Comparison of ENCODE assay signal across 1 cellular context in the genomic region with DNA sequence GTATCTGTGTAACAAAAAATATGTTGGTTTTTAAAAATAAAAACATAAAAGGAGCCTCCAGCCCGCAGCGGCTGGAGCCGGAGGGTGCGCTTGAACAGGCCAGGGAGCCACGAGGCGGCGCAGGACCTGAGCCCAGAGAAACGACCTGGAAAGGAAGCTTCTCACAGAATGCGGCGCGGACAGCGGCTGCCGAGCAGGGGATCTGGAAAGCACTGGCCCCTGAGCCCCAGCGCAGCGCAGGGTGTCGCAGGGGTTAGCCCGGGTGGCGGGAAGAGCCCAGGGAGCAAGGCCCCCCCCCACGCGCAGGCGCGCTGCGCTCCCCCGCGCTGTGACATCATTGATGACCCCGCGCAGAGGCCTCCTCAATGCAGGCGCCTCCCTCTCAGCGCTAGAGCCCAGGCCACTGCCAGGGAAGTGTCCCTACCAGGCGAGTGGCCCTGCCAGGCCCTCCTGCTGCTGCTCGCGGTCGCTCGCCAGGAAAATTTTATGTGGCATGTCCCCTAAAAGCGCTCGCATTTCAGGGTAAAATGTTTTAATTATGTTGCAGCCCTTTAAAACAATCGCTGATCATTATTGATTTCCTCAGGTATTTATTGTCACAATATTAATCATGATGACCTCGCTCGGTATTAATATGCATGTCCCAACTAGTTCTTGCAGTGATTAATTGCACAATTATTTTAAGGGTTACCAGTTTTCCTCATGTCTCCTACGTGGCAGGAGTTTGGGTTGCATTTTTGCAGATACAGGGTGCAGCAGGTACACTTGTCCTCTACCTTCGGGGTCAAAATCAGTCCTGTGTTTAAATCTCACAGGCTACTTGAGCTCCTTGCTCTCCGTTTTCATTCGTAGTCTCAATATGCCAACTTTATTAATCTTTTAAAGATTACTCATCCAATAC.
TF ChIP-seq lines count a peak whose summit lies in the region.

No MANE protein-coding gene starts in this region.

TF ChIP-seq in K562, 482 proteins besides CTCF, POLR2A, EP300 and RAD21 (continued from another document):
- TF ChIP-seq, protein P1, sequence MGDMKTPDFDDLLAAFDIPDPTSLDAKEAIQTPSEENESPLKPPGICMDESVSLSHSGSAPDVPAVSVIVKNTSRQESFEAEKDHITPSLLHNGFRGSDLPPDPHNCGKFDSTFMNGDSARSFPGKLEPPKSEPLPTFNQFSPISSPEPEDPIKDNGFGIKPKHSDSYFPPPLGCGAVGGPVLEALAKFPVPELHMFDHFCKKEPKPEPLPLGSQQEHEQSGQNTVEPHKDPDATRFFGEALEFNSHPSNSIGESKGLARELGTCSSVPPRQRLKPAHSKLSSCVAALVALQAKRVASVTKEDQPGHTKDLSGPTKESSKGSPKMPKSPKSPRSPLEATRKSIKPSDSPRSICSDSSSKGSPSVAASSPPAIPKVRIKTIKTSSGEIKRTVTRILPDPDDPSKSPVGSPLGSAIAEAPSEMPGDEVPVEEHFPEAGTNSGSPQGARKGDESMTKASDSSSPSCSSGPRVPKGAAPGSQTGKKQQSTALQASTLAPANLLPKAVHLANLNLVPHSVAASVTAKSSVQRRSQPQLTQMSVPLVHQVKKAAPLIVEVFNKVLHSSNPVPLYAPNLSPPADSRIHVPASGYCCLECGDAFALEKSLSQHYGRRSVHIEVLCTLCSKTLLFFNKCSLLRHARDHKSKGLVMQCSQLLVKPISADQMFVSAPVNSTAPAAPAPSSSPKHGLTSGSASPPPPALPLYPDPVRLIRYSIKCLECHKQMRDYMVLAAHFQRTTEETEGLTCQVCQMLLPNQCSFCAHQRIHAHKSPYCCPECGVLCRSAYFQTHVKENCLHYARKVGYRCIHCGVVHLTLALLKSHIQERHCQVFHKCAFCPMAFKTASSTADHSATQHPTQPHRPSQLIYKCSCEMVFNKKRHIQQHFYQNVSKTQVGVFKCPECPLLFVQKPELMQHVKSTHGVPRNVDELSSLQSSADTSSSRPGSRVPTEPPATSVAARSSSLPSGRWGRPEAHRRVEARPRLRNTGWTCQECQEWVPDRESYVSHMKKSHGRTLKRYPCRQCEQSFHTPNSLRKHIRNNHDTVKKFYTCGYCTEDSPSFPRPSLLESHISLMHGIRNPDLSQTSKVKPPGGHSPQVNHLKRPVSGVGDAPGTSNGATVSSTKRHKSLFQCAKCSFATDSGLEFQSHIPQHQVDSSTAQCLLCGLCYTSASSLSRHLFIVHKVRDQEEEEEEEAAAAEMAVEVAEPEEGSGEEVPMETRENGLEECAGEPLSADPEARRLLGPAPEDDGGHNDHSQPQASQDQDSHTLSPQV (IDR thresholded peaks at IDR 0.05): peak; percentile 66
- TF ChIP-seq HDAC3 (IDR thresholded peaks at IDR 0.05; ENCODE audit: borderline replicate concordance, partially characterized antibody) (no peak), ZNF695 (CRISPR knock-in tag; IDR thresholded peaks at IDR 0.05) (no peak), FOXK1 (CRISPR knock-in tag; IDR thresholded peaks at IDR 0.05; ENCODE audit: borderline replicate concordance) (no peak), ZNF766 (CRISPR knock-in tag; conservative IDR thresholded peaks at IDR 0.05) (no peak), KAT8 (IDR thresholded peaks at IDR 0.05; ENCODE audit: low read depth) (no peak)
- TF ChIP-seq, protein P2, sequence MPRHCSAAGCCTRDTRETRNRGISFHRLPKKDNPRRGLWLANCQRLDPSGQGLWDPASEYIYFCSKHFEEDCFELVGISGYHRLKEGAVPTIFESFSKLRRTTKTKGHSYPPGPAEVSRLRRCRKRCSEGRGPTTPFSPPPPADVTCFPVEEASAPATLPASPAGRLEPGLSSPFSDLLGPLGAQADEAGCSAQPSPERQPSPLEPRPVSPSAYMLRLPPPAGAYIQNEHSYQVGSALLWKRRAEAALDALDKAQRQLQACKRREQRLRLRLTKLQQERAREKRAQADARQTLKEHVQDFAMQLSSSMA (CRISPR knock-in tag; IDR thresholded peaks at IDR 0.05): no peak
